Comparison of ENCODE assay signal across 8 cellular contexts in the genomic region with DNA sequence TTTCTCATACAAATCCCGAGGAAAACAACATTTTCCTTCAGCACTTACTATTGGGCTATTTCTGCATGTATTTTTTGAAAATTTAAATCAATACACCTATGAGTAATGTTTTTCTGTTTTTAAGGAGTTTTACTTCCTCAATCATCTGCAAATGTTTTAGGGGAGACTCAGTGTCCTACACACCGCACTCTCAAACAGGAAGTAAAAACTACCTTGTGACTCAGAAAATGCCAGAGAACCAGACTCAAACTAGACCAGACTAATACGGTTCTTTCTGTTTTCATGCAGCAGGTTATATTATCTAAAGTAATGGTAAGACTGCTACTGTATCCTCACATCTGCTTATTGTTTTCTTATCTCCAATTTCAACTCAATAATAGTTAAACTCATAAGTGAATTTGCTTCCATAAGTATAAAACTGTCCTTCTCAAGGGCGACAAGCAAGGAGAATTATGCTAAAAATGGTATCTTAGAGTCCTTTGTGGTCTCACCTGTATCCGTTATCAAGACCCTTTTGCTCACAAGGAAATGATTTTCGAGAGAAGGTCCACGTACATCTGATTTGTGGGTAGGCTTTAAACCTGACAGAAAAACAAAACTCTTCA. TPM values are rescaled to one million over a fixed set of nuclear protein-coding genes. Genes with fewer than 3 reads are reported as not detected.
DNase-seq lines count a peak whose midpoint lies in the region; ATAC-seq lines count a peak whose summit lies in the region.

No MANE protein-coding gene starts in this region.

- H3K9me3 Mint-ChIP-seq in activated naive CD8-positive, alpha-beta T cell treated with anti-CD3 and anti-CD28 coated beads, Interleukin-2, amount 50 U/mL, for 24 hours = no peaks in the 10 kb centered on the region
- no peaks in the 10 kb centered on the region for H3K9me3 Mint-ChIP-seq in CD4-positive, alpha-beta memory T cell

- H3K4me3 Mint-ChIP-seq in activated naive CD8-positive, alpha-beta T cell treated with anti-CD3 and anti-CD28 coated beads, Interleukin-2, amount 50 U/mL, for 24 hours = no peak overlapping the region
- peak overlapping the region in 2 of 8 donors; percentile 12 to 31 for H3K4me3 Mint-ChIP-seq in CD4-positive, alpha-beta memory T cell

- no peaks in the 10 kb centered on the region for H3K27me3 ChIP-seq in CD4-positive, alpha-beta memory T cell (ENCODE audit: insufficient read depth, low read length)

- peak overlapping the region; percentile 54 for H3K27ac Mint-ChIP-seq in activated naive CD8-positive, alpha-beta T cell treated with anti-CD3 and anti-CD28 coated beads, Interleukin-2, amount 50 U/mL, for 24 hours
- no peak overlapping the region for H3K27ac Mint-ChIP-seq in CD4-positive, alpha-beta memory T cell

- peak; percentile 36 for DNase-seq in GDM1 (lab: John Stamatoyannopoulos, UW)
- no peak for DNase-seq in activated naive CD8-positive, alpha-beta T cell treated with anti-CD3 and anti-CD28 coated beads, Interleukin-2, amount 50 U/mL, for 24 hours
- no peak for DNase-seq in NCI-H1930 (lab: John Stamatoyannopoulos, UW)
- DNase-seq in NCI-H1105 (lab: John Stamatoyannopoulos, UW) = no peak
- DNase-seq in stimulated activated naive CD4-positive, alpha-beta T cell treated with Interleukin-2 at 50 U/mL for 16 hours (lab: John Stamatoyannopoulos, UW) = no peak
- no peak for DNase-seq in CD4-positive, alpha-beta memory T cell

- peak; percentile 75 for ATAC-seq in GM21360 (IDR thresholded peaks at IDR 0.05; ENCODE audit: unreplicated experiment)
- ATAC-seq in HG03439 (IDR thresholded peaks at IDR 0.05; ENCODE audit: unreplicated experiment) = peak; percentile 87
- ATAC-seq in activated naive CD8-positive, alpha-beta T cell treated with anti-CD3 and anti-CD28 coated beads, Interleukin-2, amount 50 U/mL, for 24 hours = peak; percentile 82

- H3K9me3 ChIP-seq in CD4-positive, alpha-beta memory T cell (ENCODE audit: control insufficient read depth in 1 of 2, low read length in 2 of 2) = no peaks in the 10 kb centered on the region

- no peaks in the 10 kb centered on the region for H3K27me3 Mint-ChIP-seq in activated naive CD8-positive, alpha-beta T cell treated with anti-CD3 and anti-CD28 coated beads, Interleukin-2, amount 50 U/mL, for 24 hours
- H3K27me3 Mint-ChIP-seq in CD4-positive, alpha-beta memory T cell = peaks cover under 1 to 4% of the 10 kb centered on the region in 2 donors

- CTCF ChIA-PET in CD4-positive, alpha-beta memory T cell (lab: Charles Lee; ENCODE audit: partially characterized antibody) = no interaction called here

- H3K4me1 ChIP-seq in CD4-positive, alpha-beta memory T cell (ENCODE audit: insufficient read depth, low read length) = peaks cover 7% of the 10 kb centered on the region

- H3K27ac ChIP-seq in CD4-positive, alpha-beta memory T cell (ENCODE audit: low read depth, low read length) = no peak overlapping the region

- intact Hi-C loops in CD4-positive, alpha-beta memory T cell (cut with micrococcal nuclease) = no loop called here

- peaks cover 19% of the 10 kb centered on the region for H3K4me1 Mint-ChIP-seq in activated naive CD8-positive, alpha-beta T cell treated with anti-CD3 and anti-CD28 coated beads, Interleukin-2, amount 50 U/mL, for 24 hours
- peaks cover 12 to 15% (median 14%) of the 10 kb centered on the region in 4 donors for H3K4me1 Mint-ChIP-seq in CD4-positive, alpha-beta memory T cell

- H3K36me3 ChIP-seq in CD4-positive, alpha-beta memory T cell (ENCODE audit: insufficient read depth, low read length) = no peaks in the 10 kb centered on the region

- POLR2A ChIA-PET in CD4-positive, alpha-beta memory T cell (lab: Charles Lee; ENCODE audit: partially characterized antibody) = no interaction called here

- no peaks in the 10 kb centered on the region for H3K36me3 Mint-ChIP-seq in activated naive CD8-positive, alpha-beta T cell treated with anti-CD3 and anti-CD28 coated beads, Interleukin-2, amount 50 U/mL, for 24 hours (ENCODE audit: low read depth)
- H3K36me3 Mint-ChIP-seq in CD4-positive, alpha-beta memory T cell = no peaks in the 10 kb centered on the region

- H3K4me3 ChIP-seq in CD4-positive, alpha-beta memory T cell (ENCODE audit: low read length in 2 of 2) = no peak overlapping the region

RNA-seq across cellular contexts. Expression of a gene that starts 52.5 kb away (rescaled TPM):
- total RNA-seq in CD4-positive, alpha-beta memory T cell = not detected
- polyA plus RNA-seq in CD4-positive, alpha-beta memory T cell = not detected

RNA-seq across cellular contexts. Expression of a gene that starts 59.4 kb away (rescaled TPM):
- not detected for total RNA-seq in CD4-positive, alpha-beta memory T cell
- not detected for polyA plus RNA-seq in CD4-positive, alpha-beta memory T cell
